Comparison of ENCODE assay signal across 12 cellular contexts in genomic region chr2:193482557-193482956, GRCh38.
DNase-seq lines count a peak whose midpoint lies in the region; ATAC-seq and TF ChIP-seq lines count a peak whose summit lies in the region.
"Had no signal": no experiment of that assay in that cellular context is flagged by ENCODE, and none has a peak within 500 bp of the region (broad histone marks: within the 10 kb centered on the region; RNA-seq: fewer than 3 reads in every experiment).

No MANE protein-coding gene starts in this region.

- H3K36me3 ChIP-seq in CD8-positive, alpha-beta T cell (ENCODE audit: insufficient read depth, low read length): no peaks in the 10 kb centered on the region

- no peak for TF ChIP-seq CTCF in CD8-positive, alpha-beta T cell (IDR thresholded peaks at IDR 0.05)

- H3K27ac Mint-ChIP-seq in CD8-positive, alpha-beta T cell: no peak overlapping the region
- no peak overlapping the region for H3K27ac Mint-ChIP-seq in activated naive CD4-positive, alpha-beta T cell treated with anti-CD3 and anti-CD28 coated beads, Interleukin-2, amount 10 ng/mL, durations not matched to agents 7 days and 5 days
- H3K27ac Mint-ChIP-seq: endodermal cell had no signal

- no peak overlapping the region for H3K27ac ChIP-seq in CD8-positive, alpha-beta T cell (ENCODE audit: low read depth, low read length)

- no peaks in the 10 kb centered on the region for H3K4me1 Mint-ChIP-seq in CD8-positive, alpha-beta T cell (ENCODE audit: low read depth)
- no peaks in the 10 kb centered on the region for H3K4me1 Mint-ChIP-seq in activated naive CD4-positive, alpha-beta T cell treated with anti-CD3 and anti-CD28 coated beads, Interleukin-2, amount 10 ng/mL, durations not matched to agents 7 days and 5 days
- H3K4me1 Mint-ChIP-seq: endodermal cell had no signal

- no peaks in the 10 kb centered on the region for H3K4me1 ChIP-seq in CD8-positive, alpha-beta T cell (ENCODE audit: insufficient read depth, low read length)

- no peaks in the 10 kb centered on the region for H3K27me3 Mint-ChIP-seq in CD8-positive, alpha-beta T cell (ENCODE audit: low read depth)
- H3K27me3 Mint-ChIP-seq in activated naive CD4-positive, alpha-beta T cell treated with anti-CD3 and anti-CD28 coated beads, Interleukin-2, amount 10 ng/mL, durations not matched to agents 7 days and 5 days: no peaks in the 10 kb centered on the region

- peak overlapping the region; percentile 23 for H3K4me3 Mint-ChIP-seq in CD8-positive, alpha-beta T cell
- no peak overlapping the region for H3K4me3 Mint-ChIP-seq in activated naive CD4-positive, alpha-beta T cell treated with anti-CD3 and anti-CD28 coated beads, Interleukin-2, amount 10 ng/mL, durations not matched to agents 7 days and 5 days
- H3K4me3 Mint-ChIP-seq: endodermal cell had no signal

- H3K9me3 Mint-ChIP-seq in CD8-positive, alpha-beta T cell: no peaks in the 10 kb centered on the region
- H3K9me3 Mint-ChIP-seq in activated naive CD4-positive, alpha-beta T cell treated with anti-CD3 and anti-CD28 coated beads, Interleukin-2, amount 10 ng/mL, durations not matched to agents 7 days and 5 days: no peaks in the 10 kb centered on the region
- H3K9me3 Mint-ChIP-seq: endodermal cell had no signal

- intact Hi-C loops in CD8-positive, alpha-beta T cell (cut with DNase I, micrococcal nuclease): no loop called here

- POLR2A ChIA-PET in CD8-positive, alpha-beta T cell (lab: Charles Lee): no interaction called here

- no peaks in the 10 kb centered on the region for H3K36me3 Mint-ChIP-seq in CD8-positive, alpha-beta T cell
- no peaks in the 10 kb centered on the region for H3K36me3 Mint-ChIP-seq in activated naive CD4-positive, alpha-beta T cell treated with anti-CD3 and anti-CD28 coated beads, Interleukin-2, amount 10 ng/mL, durations not matched to agents 7 days and 5 days

- H3K4me3 ChIP-seq in CD8-positive, alpha-beta T cell (ENCODE audit: low read depth, low read length): no peak overlapping the region

- no peaks in the 10 kb centered on the region for H3K9me3 ChIP-seq in CD8-positive, alpha-beta T cell (ENCODE audit: low read length)

- ATAC-seq in CD8-positive, alpha-beta T cell: no peak
- ATAC-seq in GM19025 (IDR thresholded peaks at IDR 0.05; ENCODE audit: low read depth, unreplicated experiment) (peak; percentile 65), HG02610 (IDR thresholded peaks at IDR 0.05; ENCODE audit: unreplicated experiment) (peak; percentile 96), HG03442 (IDR thresholded peaks at IDR 0.05; ENCODE audit: unreplicated experiment) (peak; percentile 94)

- H3K27me3 ChIP-seq in CD8-positive, alpha-beta T cell (ENCODE audit: insufficient read depth, low read length): no peaks in the 10 kb centered on the region

- no peak for DNase-seq in CD8-positive, alpha-beta T cell
- DNase-seq in activated naive CD4-positive, alpha-beta T cell treated with anti-CD3 and anti-CD28 coated beads, Interleukin-2, amount 10 ng/mL, durations not matched to agents 7 days and 5 days: no peak
- DNase-seq in AG08395 (ENCODE audit: low spot score) (no peak), NCI-H1105 (lab: John Stamatoyannopoulos, UW) (no peak), NCI-H524 treated with DMSO at 0.1 percent for 48 hours (lab: John Stamatoyannopoulos, UW) (no peak)
- DNase-seq: endodermal cell, NCI-H1694 treated with DMSO at 0.1 percent for 48 hours, retina, Right ventricle myocardium superior had no signal

- CTCF ChIA-PET in CD8-positive, alpha-beta T cell (lab: Charles Lee): no interaction called here
- CTCF ChIA-PET in activated naive CD4-positive, alpha-beta T cell treated with anti-CD3 and anti-CD28 coated beads, Interleukin-2, amount 10 ng/mL, durations not matched to agents 7 days and 5 days (lab: Charles Lee): no interaction called here
